ENCODE assay signal across 1 cellular context in the genomic region with DNA sequence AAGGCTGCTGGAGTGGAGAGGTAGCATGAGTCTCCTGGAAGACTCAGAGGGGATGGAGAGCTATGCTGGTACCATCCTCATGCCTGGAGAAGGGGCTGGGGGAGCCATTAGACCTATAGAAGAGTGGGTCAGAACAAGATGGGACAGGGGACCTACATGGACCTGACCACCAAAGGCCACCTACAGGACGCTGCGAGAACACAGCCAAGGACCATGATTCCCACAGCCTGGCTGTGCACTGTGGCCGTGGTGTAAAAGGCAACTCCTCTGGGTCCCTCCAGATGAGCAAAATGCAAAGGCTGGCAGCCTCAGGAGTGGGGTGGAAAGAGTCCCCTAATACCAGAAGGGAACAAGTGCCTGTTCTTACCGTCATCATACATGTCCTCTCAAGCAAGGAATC.
TF ChIP-seq lines count a peak whose summit lies in the region.

No MANE protein-coding gene starts in this region.

TF ChIP-seq in K562, 482 proteins besides CTCF, POLR2A, EP300 and RAD21:
- TF ChIP-seq HMG20B (CRISPR knock-in tag; IDR thresholded peaks at IDR 0.05) (no peak), HDAC1 (IDR thresholded peaks at IDR 0.05) (no peak)
